In the genomic region with DNA sequence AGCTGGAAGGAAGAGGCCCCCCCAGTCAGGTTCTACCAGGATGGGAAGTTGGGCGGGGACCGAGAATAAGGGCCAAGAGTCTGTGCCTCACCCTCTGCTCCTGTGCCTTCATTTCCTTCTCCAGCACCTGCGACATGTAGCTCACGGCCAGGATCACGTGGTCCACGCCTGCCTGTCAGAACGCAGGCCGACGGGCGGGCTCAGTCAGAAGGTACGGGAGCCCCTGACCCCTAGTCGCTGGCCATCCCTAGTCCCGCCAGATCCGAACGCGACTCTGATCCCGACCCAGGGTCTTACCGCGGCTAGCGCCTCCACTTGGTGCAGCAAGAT, we compare ENCODE assay signal across 8 cellular contexts. TPM values are rescaled to one million over a fixed set of nuclear protein-coding genes. Genes with fewer than 3 reads are reported as not detected.
DNase-seq lines count a peak whose midpoint lies in the region; ATAC-seq and TF ChIP-seq lines count a peak whose summit lies in the region.

No MANE protein-coding gene starts in this region.

- ATAC-seq in CD4-positive, alpha-beta T cell (ENCODE audit: poor library complexity): peak; percentile 22
- ATAC-seq in HG03097 (IDR thresholded peaks at IDR 0.05; ENCODE audit: low FRiP score, unreplicated experiment) (peak; percentile 3), SK-N-SH treated with all-trans-retinoic acid at 6 μM for 48 hours (peak; percentile 5)

- no peaks in the 10 kb centered on the region for H3K27me3 ChIP-seq in CD4-positive, alpha-beta T cell (ENCODE audit: control insufficient read depth, insufficient read depth, low read length)

- H3K4me3 Mint-ChIP-seq in CD4-positive, alpha-beta T cell: peak overlapping the region; percentile 98

- peak; percentile 30 to 65 (median 50) for DNase-seq in CD4-positive, alpha-beta T cell
- peak; percentile 62 for DNase-seq in astrocyte of the hippocampus (ENCODE audit: low read depth, low spot score)
- no peak for DNase-seq in skeletal muscle cell (ENCODE audit: low read depth)
- DNase-seq in GDM1 (lab: John Stamatoyannopoulos, UW): no peak
- no peak for DNase-seq in SW 1271 (lab: John Stamatoyannopoulos, UW)

- H3K27me3 Mint-ChIP-seq in CD4-positive, alpha-beta T cell: no peaks in the 10 kb centered on the region

- H3K4me1 Mint-ChIP-seq in CD4-positive, alpha-beta T cell (ENCODE audit: low read depth): peaks cover 48% of the 10 kb centered on the region

- POLR2A ChIA-PET in CD4-positive, alpha-beta T cell (lab: Charles Lee): interaction anchor here (0.6 to 1.3 kb wide), 3 partner anchors 31 to 80 kb away, joined by 3 to 4 read pairs (median 3); a partner anchor contains a TSS

- H3K4me3 ChIP-seq in iPS-11a (ENCODE audit: low read depth, low read length) (peak overlapping the region; percentile 99), skeletal muscle cell (ENCODE audit: low read depth, low read length) (peak overlapping the region; percentile 99)

- peak overlapping the region; percentile 93 for H3K27ac Mint-ChIP-seq in CD4-positive, alpha-beta T cell

- H3K27ac ChIP-seq in CD4-positive, alpha-beta T cell (ENCODE audit: low read depth, low read length): peak overlapping the region; percentile 96

- H3K9me3 ChIP-seq in CD4-positive, alpha-beta T cell (ENCODE audit: control insufficient read depth, low read length): no peaks in the 10 kb centered on the region

- H3K36me3 Mint-ChIP-seq in CD4-positive, alpha-beta T cell (ENCODE audit: low read depth): peaks cover 41% of the 10 kb centered on the region

- CTCF ChIA-PET in CD4-positive, alpha-beta T cell (lab: Charles Lee): no interaction called here

- TF ChIP-seq CTCF in CD4-positive, alpha-beta T cell (IDR thresholded peaks at IDR 0.05): no peak

- intact Hi-C loops in CD4-positive, alpha-beta T cell (cut with DNase I, micrococcal nuclease): no loop called here

- no peaks in the 10 kb centered on the region for H3K9me3 Mint-ChIP-seq in CD4-positive, alpha-beta T cell

TF ChIP-seq in SK-N-SH treated with all-trans-retinoic acid at 6 μM for 48 hours, 23 proteins besides CTCF, POLR2A, EP300 and RAD21:
- TF ChIP-seq OSR1 (CRISPR knock-in tag; IDR thresholded peaks at IDR 0.05) (no peak), TOX (CRISPR knock-in tag; IDR thresholded peaks at IDR 0.05; ENCODE audit: borderline replicate concordance) (no peak), ZNF565 (CRISPR knock-in tag; conservative IDR thresholded peaks at IDR 0.05; ENCODE audit: low read depth) (no peak)

RNA-seq across cellular contexts. Expression of a gene that starts 0.5 kb away (rescaled TPM):
- 10 to 100 TPM; 39.0 to 41.4 TPM for total RNA-seq in CD4-positive, alpha-beta T cell

RNA-seq across cellular contexts. Expression of a gene that starts 3.8 kb away (rescaled TPM):
- 1 to 10 TPM in 1 of 2 experiments, under 1 TPM in 1; 0.82 to 1.3 TPM for total RNA-seq in CD4-positive, alpha-beta T cell

RNA-seq across cellular contexts. Expression of a gene that starts 33.9 kb away (rescaled TPM):
- total RNA-seq in CD4-positive, alpha-beta T cell: 10 to 100 TPM; 28.8 to 29.7 TPM

RNA-seq across cellular contexts. Expression of a gene that starts 34.0 kb away (rescaled TPM):
- 1 to 10 TPM; 7.8 TPM for total RNA-seq in CD4-positive, alpha-beta T cell

RNA-seq across cellular contexts. Expression of a gene that starts 49.1 kb away (rescaled TPM):
- total RNA-seq in CD4-positive, alpha-beta T cell: 10 to 100 TPM; 44.3 to 45.5 TPM

Comparison
In these comparisons a context has a peak if more than half of its experiments do, and no peak if none do; other contexts are left out.
1. DNase-seq: peak in CD4-positive, alpha-beta T cell (10 of 10) and astrocyte of the hippocampus (single experiment); none in skeletal muscle cell (single experiment), GDM1 (single experiment) and SW 1271 (0 of 2).
2. Peak in every context shown above with its lines, with median percentiles within 50 percentile points of each other: ATAC-seq.